Comparison of ENCODE assay signal across 21 cellular contexts in genomic region chr6:52502306-52503029, GRCh38.
DNase-seq lines count a peak whose midpoint lies in the region; ATAC-seq and TF ChIP-seq lines count a peak whose summit lies in the region.
"Had no signal": no experiment of that assay in that cellular context is flagged by ENCODE, and none has a peak within 500 bp of the region (broad histone marks: within the 10 kb centered on the region; RNA-seq: fewer than 3 reads in every experiment).

No MANE protein-coding gene starts in this region.

- ATAC-seq in HG03354 (IDR thresholded peaks at IDR 0.05; ENCODE audit: poor library complexity, severe bottlenecking, unreplicated experiment): no peak
- ATAC-seq: naive thymus-derived CD8-positive, alpha-beta T cell had no signal

- H3K4me2 ChIP-seq in BLaER1: peak overlapping the region; percentile 72
- no peak overlapping the region for H3K4me2 ChIP-seq in OCI-LY1 (ENCODE audit: low read length)
- no peak overlapping the region for H3K4me2 ChIP-seq in trophoblast cell (ENCODE audit: low read length)

- H3K27me3 ChIP-seq in BLaER1 (no peaks in the 10 kb centered on the region), OCI-LY1 (ENCODE audit: insufficient read depth, low read length) (no peaks in the 10 kb centered on the region), trophoblast cell (ENCODE audit: insufficient read depth, low read length) (no peaks in the 10 kb centered on the region)
- H3K27me3 ChIP-seq: colonic mucosa had no signal

- H3K79me1 ChIP-seq in trophoblast cell (ENCODE audit: low read length): peaks cover 5% of the 10 kb centered on the region

- TF ChIP-seq CTCF in OCI-LY1 (IDR thresholded peaks at IDR 0.05; ENCODE audit: low read length) (no peak), chondrocyte (IDR thresholded peaks at IDR 0.05) (no peak)

- no peaks in the 10 kb centered on the region for H3K9me3 Mint-ChIP-seq in chondrocyte (ENCODE audit: low read depth)
- H3K9me3 Mint-ChIP-seq: activated CD4-positive, alpha-beta memory T cell treated with anti-CD3 and anti-CD28 coated beads, Interleukin-2, amount 10 ng/mL, durations not matched to agents 7 days and 5 days; CD4-positive, alpha-beta T cell; naive thymus-derived CD8-positive, alpha-beta T cell; stimulated activated naive CD8-positive, alpha-beta T cell treated with anti-CD3 and anti-CD28 coated beads, Interleukin-15, Interleukin-2, amounts not matched to agents 100 ng/mL and 50 ng/mL, for 24 hours; T-helper 1 cell treated with Interleukin-12 subunit alpha and Interleukin-12 subunit beta and Interleukin-4 antibody, amounts not matched to agents 30 μg/mL and 1 μg/mL, for 36 hours; WTC11 had no signal

- H4K8ac ChIP-seq in trophoblast cell (ENCODE audit: low read depth, low read length): no peak overlapping the region

- H4K12ac ChIP-seq in trophoblast cell (ENCODE audit: low read depth, low read length): no peak overlapping the region

- H4K20me1 ChIP-seq in BLaER1 (no peaks in the 10 kb centered on the region), OCI-LY1 (ENCODE audit: insufficient read depth, low read length) (no peaks in the 10 kb centered on the region)

- H3F3A ChIP-seq in OCI-LY1 (ENCODE audit: insufficient read depth, low read length): peaks cover 6% of the 10 kb centered on the region

- H3K23ac ChIP-seq in trophoblast cell (ENCODE audit: low read length): no peak overlapping the region

- H3K36me3 ChIP-seq in BLaER1: peaks cover 59% of the 10 kb centered on the region
- peaks cover 44% of the 10 kb centered on the region for H3K36me3 ChIP-seq in OCI-LY1 (ENCODE audit: insufficient read depth, low read length)
- H3K36me3 ChIP-seq in trophoblast cell (ENCODE audit: control insufficient read depth in 1 of 2, insufficient read depth in 2 of 2, low read length in 2 of 2): peaks cover 27 to 38% of the 10 kb centered on the region in 2 experiments

- H3K27ac ChIP-seq in BLaER1 (peak overlapping the region; percentile 79), OCI-LY1 (ENCODE audit: low read depth, low read length, poor library complexity, severe bottlenecking) (peak overlapping the region; percentile 86), trophoblast cell (ENCODE audit: low read depth, low read length) (peak overlapping the region; percentile 1)

- H2BK12ac ChIP-seq in trophoblast cell (ENCODE audit: low read length): peak overlapping the region; percentile 41

- no peak overlapping the region for H2AK5ac ChIP-seq in trophoblast cell (ENCODE audit: low read length)

- H3K9me3 ChIP-seq in BLaER1 (no peaks in the 10 kb centered on the region), OCI-LY1 (ENCODE audit: low read length) (no peaks in the 10 kb centered on the region), trophoblast cell (ENCODE audit: insufficient read depth, low read depth, low read length) (no peaks in the 10 kb centered on the region)
- H3K9me3 ChIP-seq: colonic mucosa had no signal

- no peak overlapping the region for H3K4me3 Mint-ChIP-seq in chondrocyte (ENCODE audit: unreplicated experiment)
- H3K4me3 Mint-ChIP-seq: activated CD4-positive, alpha-beta memory T cell treated with anti-CD3 and anti-CD28 coated beads, Interleukin-2, amount 10 ng/mL, durations not matched to agents 7 days and 5 days; CD4-positive, alpha-beta T cell; stimulated activated naive CD8-positive, alpha-beta T cell treated with anti-CD3 and anti-CD28 coated beads, Interleukin-15, Interleukin-2, amounts not matched to agents 100 ng/mL and 50 ng/mL, for 24 hours; T-helper 1 cell treated with Interleukin-12 subunit alpha and Interleukin-12 subunit beta and Interleukin-4 antibody, amounts not matched to agents 30 μg/mL and 1 μg/mL, for 36 hours; WTC11 had no signal

- H3K4me1 Mint-ChIP-seq in chondrocyte (ENCODE audit: low read depth): peaks cover 71% of the 10 kb centered on the region

- H2AFZ ChIP-seq in OCI-LY1 (ENCODE audit: low read length) (no peak overlapping the region), trophoblast cell (ENCODE audit: insufficient read depth, low read length, poor library complexity) (no peak overlapping the region)

- no peak overlapping the region for H3K4ac ChIP-seq in trophoblast cell (ENCODE audit: low read depth, low read length)

- H3K18ac ChIP-seq in trophoblast cell (ENCODE audit: low read length): no peak overlapping the region

- DNase-seq in chondrocyte (ENCODE audit: low spot score) (no peak), trophoblast cell (no peak), NCI-H1694 treated with DMSO at 0.1 percent for 48 hours (lab: John Stamatoyannopoulos, UW) (no peak), iPS-NIHi7 (ENCODE audit: extremely low spot score) (no peak)
- no peak for DNase-seq in activated effector memory CD4-positive, alpha-beta T cell treated with Interleukin-2 at 50 U/mL for 16 hours
- DNase-seq: activated CD4-positive, alpha-beta memory T cell treated with anti-CD3 and anti-CD28 coated beads, Interleukin-2, amount 10 ng/mL, durations not matched to agents 7 days and 5 days; activated naive CD4-positive, alpha-beta T cell treated with anti-CD3 and anti-CD28 coated beads, Interleukin-2, amount 50 U/mL, for 16 hours; CD4-positive, alpha-beta T cell; colonic mucosa; KBM-7; naive thymus-derived CD8-positive, alpha-beta T cell; NCI-H1092 treated with DMSO at 0.1 percent for 48 hours; NCI-H2107; SIG-M5; stimulated activated CD4-positive, alpha-beta T cell treated with anti-CD3 and anti-CD28 coated beads, Interleukin-2, amount 100 ng/mL, for 24 hours had no signal

- no peak overlapping the region for H3K14ac ChIP-seq in trophoblast cell (ENCODE audit: low read length)

- H2BK5ac ChIP-seq in trophoblast cell (ENCODE audit: low read depth, low read length, poor library complexity): no peak overlapping the region

- H3K27me3 Mint-ChIP-seq in chondrocyte (ENCODE audit: low read depth): no peaks in the 10 kb centered on the region
- H3K27me3 Mint-ChIP-seq: activated CD4-positive, alpha-beta memory T cell treated with anti-CD3 and anti-CD28 coated beads, Interleukin-2, amount 10 ng/mL, durations not matched to agents 7 days and 5 days; CD4-positive, alpha-beta T cell; naive thymus-derived CD8-positive, alpha-beta T cell; stimulated activated naive CD8-positive, alpha-beta T cell treated with anti-CD3 and anti-CD28 coated beads, Interleukin-15, Interleukin-2, amounts not matched to agents 100 ng/mL and 50 ng/mL, for 24 hours had no signal

- peak overlapping the region; percentile 25 for H4K91ac ChIP-seq in trophoblast cell (ENCODE audit: low read depth, low read length)

- H3K4me1 ChIP-seq in BLaER1: peaks cover 100% of the 10 kb centered on the region
- H3K4me1 ChIP-seq in OCI-LY1 (ENCODE audit: insufficient read depth, low read length, severe bottlenecking): peaks cover 84% of the 10 kb centered on the region
- peaks cover 32% of the 10 kb centered on the region in 2 experiments for H3K4me1 ChIP-seq in trophoblast cell (ENCODE audit: control insufficient read depth in 1 of 2, insufficient read depth in 2 of 2, low read length in 2 of 2)

- H2BK120ac ChIP-seq in trophoblast cell (ENCODE audit: insufficient read depth, low read length, poor library complexity): no peak overlapping the region

- H3K4me3 ChIP-seq in BLaER1: no peak overlapping the region
- no peak overlapping the region for H3K4me3 ChIP-seq in OCI-LY1 (ENCODE audit: low read depth, low read length, poor library complexity, severe bottlenecking)
- H3K4me3 ChIP-seq in trophoblast cell (ENCODE audit: low read depth, low read length): no peak overlapping the region
- H3K4me3 ChIP-seq: colonic mucosa had no signal

- no peaks in the 10 kb centered on the region for H3K9me2 ChIP-seq in OCI-LY1 (ENCODE audit: low read depth, low read length)

- H3K27ac Mint-ChIP-seq in chondrocyte (ENCODE audit: unreplicated experiment): peak overlapping the region; percentile 85
- H3K27ac Mint-ChIP-seq: activated CD4-positive, alpha-beta memory T cell treated with anti-CD3 and anti-CD28 coated beads, Interleukin-2, amount 10 ng/mL, durations not matched to agents 7 days and 5 days; CD4-positive, alpha-beta T cell; stimulated activated naive CD8-positive, alpha-beta T cell treated with anti-CD3 and anti-CD28 coated beads, Interleukin-15, Interleukin-2, amounts not matched to agents 100 ng/mL and 50 ng/mL, for 24 hours; T-helper 1 cell treated with Interleukin-12 subunit alpha and Interleukin-12 subunit beta and Interleukin-4 antibody, amounts not matched to agents 30 μg/mL and 1 μg/mL, for 36 hours; WTC11 had no signal

- WGBS in trophoblast cell (ENCODE audit: extremely low coverage, insufficient coverage, insufficient read length): no CpG with 5 or more reads among the region's 20 CpGs

- H3K36me3 Mint-ChIP-seq in chondrocyte (ENCODE audit: low read depth): peaks cover 53% of the 10 kb centered on the region

- H3K79me2 ChIP-seq in OCI-LY1 (ENCODE audit: insufficient read depth, low read length): no peaks in the 10 kb centered on the region
- no peaks in the 10 kb centered on the region for H3K79me2 ChIP-seq in trophoblast cell (ENCODE audit: control insufficient read depth, insufficient read depth, low read length, poor library complexity)

- peak overlapping the region; percentile 58; the same call in 1 of the 2 replicates for H3K9ac ChIP-seq in BLaER1
- no peak overlapping the region for H3K9ac ChIP-seq in OCI-LY1 (ENCODE audit: low read length)
- no peak overlapping the region for H3K9ac ChIP-seq in trophoblast cell (ENCODE audit: low read length)

Comparison
In these comparisons a context has a peak if more than half of its experiments do, and no peak if none do; other contexts are left out.
1. H3K27ac ChIP-seq: peak in every context shown above with its lines; median percentile 86 in OCI-LY1; 79 in BLaER1; 1 in trophoblast cell.